8 cellular contexts compared by ENCODE assay signal in genomic region chr10:115171392-115171960, GRCh38.
DNase-seq lines count a peak whose midpoint lies in the region; ATAC-seq, FAIRE-seq and TF ChIP-seq lines count a peak whose summit lies in the region.

No MANE protein-coding gene starts in this region.

- ATAC-seq in left lobe of liver: peak; percentile 44
- no peak for ATAC-seq in GM18907 (IDR thresholded peaks at IDR 0.05; ENCODE audit: unreplicated experiment)

- no peaks in the 10 kb centered on the region for H3K36me3 Mint-ChIP-seq in CD14-positive monocyte
- H3K36me3 Mint-ChIP-seq in activated CD4-positive, alpha-beta T cell treated with anti-CD3 and anti-CD28 coated beads, Interleukin-2, amount 10 ng/mL, durations not matched to agents 24 days and 14 days (ENCODE audit: low read depth): no peaks in the 10 kb centered on the region

- no peak for FAIRE-seq in GM19239 (lab: Jason Lieb, UNC)

- H3K4me3 ChIP-seq in WI38 (ENCODE audit: low read depth, low read length): no peak overlapping the region

- POLR2A ChIA-PET in HEK293T (lab: Yijun Ruan, JAX): no interaction called here

- no peak overlapping the region for H3K27ac Mint-ChIP-seq in CD14-positive monocyte
- no peak overlapping the region for H3K27ac Mint-ChIP-seq in activated CD4-positive, alpha-beta T cell treated with anti-CD3 and anti-CD28 coated beads, Interleukin-2, amount 10 ng/mL, durations not matched to agents 24 days and 14 days

- CTCF ChIA-PET in HEK293T (lab: Yijun Ruan, JAX): interaction anchor here (1.0 kb wide), 1 partner anchor 1117 kb away, joined by 5 read pairs; no protein-coding TSS in a partner anchor

- H3K4me1 Mint-ChIP-seq in CD14-positive monocyte: peaks cover 30% of the 10 kb centered on the region
- no peaks in the 10 kb centered on the region for H3K4me1 Mint-ChIP-seq in activated CD4-positive, alpha-beta T cell treated with anti-CD3 and anti-CD28 coated beads, Interleukin-2, amount 10 ng/mL, durations not matched to agents 24 days and 14 days

- TF ChIP-seq CTCF in CD14-positive monocyte (IDR thresholded peaks at IDR 0.05): peak; percentile 71
- peak; percentile 11; the same call in 1 of the 2 replicates for TF ChIP-seq CTCF in WI38 (IDR thresholded peaks at IDR 0.05; ENCODE audit: low read depth, low read length)

- H3K9me3 Mint-ChIP-seq in CD14-positive monocyte: no peaks in the 10 kb centered on the region
- no peaks in the 10 kb centered on the region for H3K9me3 Mint-ChIP-seq in activated CD4-positive, alpha-beta T cell treated with anti-CD3 and anti-CD28 coated beads, Interleukin-2, amount 10 ng/mL, durations not matched to agents 24 days and 14 days

- H3K4me3 Mint-ChIP-seq in CD14-positive monocyte: no peak overlapping the region
- H3K4me3 Mint-ChIP-seq in activated CD4-positive, alpha-beta T cell treated with anti-CD3 and anti-CD28 coated beads, Interleukin-2, amount 10 ng/mL, durations not matched to agents 24 days and 14 days: no peak overlapping the region

- H3K27me3 Mint-ChIP-seq in CD14-positive monocyte (ENCODE audit: low read depth in 3 of 3): no peaks in the 10 kb centered on the region
- peaks cover under 1% of the 10 kb centered on the region for H3K27me3 Mint-ChIP-seq in activated CD4-positive, alpha-beta T cell treated with anti-CD3 and anti-CD28 coated beads, Interleukin-2, amount 10 ng/mL, durations not matched to agents 24 days and 14 days

- DNase-seq in CD14-positive monocyte (ENCODE audit: low spot score): no peak
- DNase-seq in HEK293T (ENCODE audit: extremely low spot score): peak; percentile 14
- no peak for DNase-seq in left lobe of liver (ENCODE audit: low spot score)
- no peak for DNase-seq in activated CD4-positive, alpha-beta T cell treated with anti-CD3 and anti-CD28 coated beads, Interleukin-2, amount 10 ng/mL, durations not matched to agents 24 days and 14 days
- DNase-seq in activated CD4-positive, alpha-beta T cell treated with anti-CD3 and anti-CD28 coated beads, Interleukin-2, amount 50 U/mL, for 1 hour: no peak
- no peak for DNase-seq in GM19239 (ENCODE audit: insufficient read length, low spot score)

- intact Hi-C loops in CD14-positive monocyte (cut with micrococcal nuclease): no loop called here
- intact Hi-C loops in activated CD4-positive, alpha-beta T cell treated with anti-CD3 and anti-CD28 coated beads, Interleukin-2, amount 10 ng/mL, durations not matched to agents 24 days and 14 days (cut with micrococcal nuclease): loop anchor here (5.0 kb wide), 1 partner anchor 1216 kb away; no protein-coding TSS in a partner anchor

TF ChIP-seq in HEK293T, 16 proteins besides CTCF, POLR2A, EP300 and RAD21:
- no peak for TF ChIP-seq ELF4 (IDR thresholded peaks at IDR 0.05)
- TF ChIP-seq FOXA1 (IDR thresholded peaks at IDR 0.05): no peak
- TF ChIP-seq PKNOX1 (IDR thresholded peaks at IDR 0.05): no peak
- no peak for TF ChIP-seq SUZ12 (IDR thresholded peaks at IDR 0.05)
- no peak for TF ChIP-seq CTBP1 (IDR thresholded peaks at IDR 0.05; ENCODE audit: borderline replicate concordance)
